In genomic region chr3:188006726-188007393, GRCh38 we compare ENCODE assay signal across 9 cellular contexts.
A peak's percentile ranks its signal among the peaks of the same experiment; 100 is the strongest.
DNase-seq lines count a peak whose midpoint lies in the region; ATAC-seq and TF ChIP-seq lines count a peak whose summit lies in the region.
"Had no signal": no experiment of that assay in that cellular context is flagged by ENCODE, and none has a peak within 500 bp of the region (broad histone marks: within the 10 kb centered on the region; RNA-seq: fewer than 3 reads in every experiment).

No MANE protein-coding gene starts in this region.

- TF ChIP-seq EP300 in transverse colon (IDR thresholded peaks at IDR 0.05; ENCODE audit: low read depth) = no peak

- H3K4me3 ChIP-seq in mesodermal cell (ENCODE audit: extremely low read depth, insufficient read depth, low read length, poor library complexity, severe bottlenecking) = no peak overlapping the region
- no peak overlapping the region for H3K4me3 ChIP-seq in transverse colon

- H3K27ac ChIP-seq in mesodermal cell (ENCODE audit: low read depth, low read length, severe bottlenecking) (peak overlapping the region; percentile 18), transverse colon (no peak overlapping the region)

- H3K36me3 ChIP-seq in mesodermal cell (ENCODE audit: control insufficient read depth, insufficient read depth, low read length) (no peaks in the 10 kb centered on the region), transverse colon (no peaks in the 10 kb centered on the region)

- no peaks in the 10 kb centered on the region for H3K27me3 ChIP-seq in transverse colon

- no peaks in the 10 kb centered on the region for H3K9me3 ChIP-seq in mesodermal cell (ENCODE audit: control insufficient read depth, low read length)
- H3K9me3 ChIP-seq in transverse colon = no peaks in the 10 kb centered on the region

- peaks cover 35% of the 10 kb centered on the region for H3K4me1 Mint-ChIP-seq in CD14-positive monocyte

- peaks cover 3 to 12% (median 8%) of the 10 kb centered on the region in 7 donors for H3K9me3 Mint-ChIP-seq in CD14-positive monocyte

- TF ChIP-seq CTCF in CD14-positive monocyte (IDR thresholded peaks at IDR 0.05) (no peak), transverse colon (IDR thresholded peaks at IDR 0.05) (no peak)

- 89 to 98% methylated on average over 14 to 17 of the region's 17 CpGs for WGBS in mesodermal cell (ENCODE audit: insufficient coverage in 2 of 2), 2 experiments
- 90% methylated on average over 7 to 17 of the region's 17 CpGs for WGBS in transverse colon (ENCODE audit: low coverage in 1 of 2), 2 donors

- in situ Hi-C loops in transverse colon (cut with MboI; ENCODE audit: low pct_ligation_motif_present in 1 of 4, low pct_unique_long_range_greater_than_20kb in 1 of 4, low sequenced_read_pairs in 3 of 4) = no loop called here

- no peak for TF ChIP-seq POLR2A in transverse colon (IDR thresholded peaks at IDR 0.05)

- peaks cover 0 to 3% of the 10 kb centered on the region in 2 donors for H3K36me3 Mint-ChIP-seq in CD14-positive monocyte

- DNase-seq in CD14-positive monocyte (ENCODE audit: low spot score) = peak; percentile 44
- peak; percentile 40 for DNase-seq in NCI-H1694 treated with DMSO at 0.1 percent for 48 hours (lab: John Stamatoyannopoulos, UW)
- peak; percentile 79 for DNase-seq in dermis blood vessel endothelial cell
- no peak for DNase-seq in AG08396 (ENCODE audit: low spot score)
- no peak for DNase-seq in SW480 (ENCODE audit: low spot score)
- DNase-seq in transverse colon = no peak
- DNase-seq: stimulated activated CD4-positive, alpha-beta T cell treated with anti-CD3 and anti-CD28 coated beads, Interleukin-15, amount 100 ng/mL, for 24 hours had no signal

- peaks cover 0 to 5% (median 5%) of the 10 kb centered on the region in 3 donors for H3K27me3 Mint-ChIP-seq in CD14-positive monocyte (ENCODE audit: low read depth in 3 of 3)

- intact Hi-C loops in CD14-positive monocyte (cut with micrococcal nuclease) = no loop called here
- intact Hi-C loops in transverse colon (cut with DNase I; ENCODE audit: low total_unique reads) = no loop called here

- peak overlapping the region in 3 of 7 donors; percentile 22 to 68 (median 48) for H3K27ac Mint-ChIP-seq in CD14-positive monocyte

- H3K4me1 ChIP-seq in mesodermal cell (ENCODE audit: control insufficient read depth, insufficient read depth, low read length, poor library complexity, severe bottlenecking) (no peaks in the 10 kb centered on the region), transverse colon (peaks cover 0 to 15% (median 9%) of the 10 kb centered on the region in 4 donors)

- no peak overlapping the region for H3K4me3 Mint-ChIP-seq in CD14-positive monocyte

- ATAC-seq in GM19035 (IDR thresholded peaks at IDR 0.05; ENCODE audit: unreplicated experiment) = no peak

Comparison
In these comparisons a context has a peak if more than half of its experiments do, and no peak if none do; other contexts are left out.
1. DNase-seq: peak in CD14-positive monocyte (single experiment), NCI-H1694 treated with DMSO at 0.1 percent for 48 hours (single experiment) and dermis blood vessel endothelial cell (single experiment); none in AG08396 (single experiment), SW480 (single experiment) and transverse colon (single experiment).